In the genomic region with DNA sequence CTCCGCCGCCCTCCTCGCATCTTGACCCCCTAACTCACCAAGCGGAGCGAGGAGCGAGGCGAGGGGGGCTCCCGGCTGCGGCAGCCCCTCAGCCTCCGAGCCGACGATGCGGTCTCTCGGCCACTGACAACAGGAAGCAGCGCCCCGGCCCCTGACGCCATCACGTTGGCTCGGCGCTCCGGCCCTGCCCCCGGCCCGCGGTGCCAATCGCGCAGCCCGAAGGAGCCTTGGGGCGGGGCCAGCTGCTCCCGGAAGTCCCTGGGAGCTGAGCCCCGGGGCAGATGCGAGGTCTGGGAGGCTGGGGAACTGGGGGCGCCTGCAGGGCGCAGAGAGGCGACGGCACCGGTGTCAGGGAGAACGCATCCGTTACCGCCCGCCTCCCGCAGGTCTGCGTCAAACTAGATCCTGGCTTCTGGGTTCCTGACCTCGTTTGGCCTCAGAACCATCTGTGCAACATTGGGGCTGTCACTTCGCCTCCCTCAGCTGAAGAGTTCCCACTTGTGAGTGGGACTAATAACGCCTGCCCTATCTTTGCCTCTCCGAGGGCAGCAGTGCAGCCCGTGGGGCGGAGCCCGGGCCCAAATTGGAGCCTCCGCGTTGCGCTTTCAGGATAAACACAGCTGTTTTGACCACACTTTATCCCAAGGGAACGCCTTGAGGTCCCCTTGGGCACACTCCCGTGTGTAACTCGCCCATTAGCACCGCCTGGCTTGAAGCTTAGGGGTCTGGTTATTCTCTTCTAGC, we compare ENCODE assay signal across 8 cellular contexts.
DNase-seq lines count a peak whose midpoint lies in the region; ATAC-seq, FAIRE-seq and TF ChIP-seq lines count a peak whose summit lies in the region.
"Not testable (repeated sequence)": the region's sequence is repeated elsewhere in the genome, so short reads cannot be mapped to it uniquely, and the experiment has no call there.

No MANE protein-coding gene starts in this region.

- CTCF ChIA-PET in AG04450 (lab: Charles Lee) = interaction anchor here (0.6 kb wide), 1 partner anchor 346 kb away, joined by 5 read pairs; no protein-coding TSS in a partner anchor

- not testable (repeated sequence) for H3K36me3 ChIP-seq in keratinocyte (ENCODE audit: control insufficient read depth in 2 of 2, extremely low read depth in 1 of 2, insufficient read depth in 2 of 2, low read length in 2 of 2); spleen

- POLR2A ChIA-PET in AG04450 (lab: Yijun Ruan, JAX) = interaction anchor here (0.7 kb wide), 1 partner anchor 1587 kb away, joined by 3 read pairs; no protein-coding TSS in a partner anchor

- not testable (repeated sequence) for FAIRE-seq in keratinocyte (lab: Jason Lieb, UNC)

- H3K27me3 ChIP-seq in AG04450 (ENCODE audit: control insufficient read depth, insufficient read depth, low read length); keratinocyte (ENCODE audit: control insufficient read depth, extremely low read depth, insufficient read depth, low read length); spleen (replicated peaks in 1 of 7): not testable (repeated sequence)

- H3K9ac ChIP-seq in keratinocyte (ENCODE audit: control insufficient read depth, extremely low read depth, insufficient read depth, low read length) = peak overlapping the region; percentile 74

- not testable (repeated sequence) for H3K36me3 Mint-ChIP-seq in central memory CD8-positive, alpha-beta T cell (ENCODE audit: insufficient read depth)

- H3K4me3 Mint-ChIP-seq in central memory CD8-positive, alpha-beta T cell = peak overlapping the region; percentile 84

- intact Hi-C loops in spleen (cut with DNase I; ENCODE audit: low total_unique reads) = not testable (repeated sequence)

- ATAC-seq in GM18907 (IDR thresholded peaks at IDR 0.05; ENCODE audit: unreplicated experiment) (peak; percentile 96), HG03097 (IDR thresholded peaks at IDR 0.05; ENCODE audit: low FRiP score, unreplicated experiment) (peak; percentile 94)
- ATAC-seq in activated CD4-positive, CD25-positive, alpha-beta regulatory T cell treated with anti-CD3 and anti-CD28 coated beads, Interleukin-2, amount 50 U/mL, for 24 hours = peak; percentile 98 to 99
- ATAC-seq in central memory CD8-positive, alpha-beta T cell (replicated peaks; ENCODE audit: extremely low read depth, poor library complexity, severe bottlenecking) = peak; percentile 94

- peak overlapping the region; percentile 77 for H3K4me2 ChIP-seq in keratinocyte (ENCODE audit: control insufficient read depth, extremely low read depth, insufficient read depth, low read depth, low read length)

- H3K4me1 ChIP-seq in keratinocyte (ENCODE audit: control insufficient read depth, extremely low read depth, insufficient read depth, low read length) = not testable (repeated sequence)
- H3K4me1 ChIP-seq in spleen = peaks cover 0 to 66% (median 13%) of the 10 kb centered on the region in 6 donors

- H3K4me3 ChIP-seq in AG04450 (ENCODE audit: low read depth, low read length) (peak overlapping the region; percentile 64), keratinocyte (ENCODE audit: control insufficient read depth in 2 of 3, extremely low read depth in 1 of 3, insufficient read depth in 2 of 3, low read depth in 1 of 3, low read length in 3 of 3) (peak overlapping the region; percentile 66 to 80 (median 68)), spleen (peak overlapping the region; percentile 45 to 75 (median 54))

- peak overlapping the region; percentile 90 for H3K27ac Mint-ChIP-seq in central memory CD8-positive, alpha-beta T cell (ENCODE audit: low read depth)

- H3K4me1 Mint-ChIP-seq in central memory CD8-positive, alpha-beta T cell = peaks cover 21% of the 10 kb centered on the region

- H4K20me1 ChIP-seq in keratinocyte (ENCODE audit: control insufficient read depth, extremely low read depth, insufficient read depth, low read length) = not testable (repeated sequence)

- not testable (repeated sequence) for H3K27me3 Mint-ChIP-seq in central memory CD8-positive, alpha-beta T cell

- not testable (repeated sequence) for H3K9me3 Mint-ChIP-seq in central memory CD8-positive, alpha-beta T cell

- not testable (repeated sequence) for H3K79me2 ChIP-seq in keratinocyte (ENCODE audit: control insufficient read depth, insufficient read depth, low read length)

- not testable (repeated sequence) for H3K9me1 ChIP-seq in keratinocyte (ENCODE audit: control insufficient read depth, extremely low read depth, insufficient read depth, low read length)

- 0 to 1% (median 1%) methylated on average over 10 to 55 of the region's 56 CpGs for WGBS in spleen, 5 donors

- H3K27ac ChIP-seq in AG04450 (ENCODE audit: low read depth, low read length) (peak overlapping the region; percentile 52), keratinocyte (ENCODE audit: control insufficient read depth, insufficient read depth, low read length) (peak overlapping the region; percentile 58), spleen (peak overlapping the region; percentile 72 to 95 (median 90))

- peak; percentile 39 to 86 (median 80) for TF ChIP-seq POLR2A in spleen (IDR thresholded peaks at IDR 0.05)

- not testable (repeated sequence) for H3K9me3 ChIP-seq in AG04450 (ENCODE audit: control insufficient read depth, insufficient read depth, low read length); keratinocyte (ENCODE audit: control insufficient read depth, low read depth, low read length); spleen

- H2AFZ ChIP-seq in keratinocyte (ENCODE audit: control insufficient read depth, low read length) = peak overlapping the region; percentile 53

- dilution Hi-C loops in keratinocyte (cut with MboI; ENCODE audit: extremely low pct_ligation_motif_present, low sequenced_read_pairs) = not testable (repeated sequence)

- not testable (repeated sequence) for TF ChIP-seq CTCF in AG04450 (IDR thresholded peaks at IDR 0.05; ENCODE audit: low read depth, low read length); keratinocyte (optimal IDR thresholded peaks at IDR 0.05 in 1 of 3, IDR thresholded peaks at IDR 0.05 in 1 of 3, conservative IDR thresholded peaks at IDR 0.05 in 1 of 3; ENCODE audit: extremely low read depth in 1 of 3, insufficient read depth in 2 of 3, low read length in 3 of 3); spleen (IDR thresholded peaks at IDR 0.05 in 8 of 11, conservative IDR thresholded peaks at IDR 0.05 in 3 of 11)

- peak; percentile 15 for DNase-seq in AG04450 (ENCODE audit: low read depth, low spot score)
- DNase-seq in NCI-H2227 treated with DMSO at 0.1 percent for 48 hours (lab: John Stamatoyannopoulos, UW) = peak; percentile 13
- DNase-seq in central memory CD8-positive, alpha-beta T cell (ENCODE audit: low spot score in 2 of 2) = peak; percentile 70 to 82
- peak; percentile 9 for DNase-seq in keratinocyte (ENCODE audit: low read depth, low spot score)
- DNase-seq in spleen = peak; percentile 98

Comparison
In these comparisons a context has a peak if more than half of its experiments do, and no peak if none do; other contexts are left out.
1. Peak in every context shown above with its lines: DNase-seq, ATAC-seq, H3K4me3 ChIP-seq and H3K27ac ChIP-seq.
2. DNase-seq: peak in every context shown above with its lines; median percentile 98 in spleen; 76 in central memory CD8-positive, alpha-beta T cell; 15 in AG04450; 13 in NCI-H2227 treated with DMSO at 0.1 percent for 48 hours; 9 in keratinocyte.